In the genomic region with DNA sequence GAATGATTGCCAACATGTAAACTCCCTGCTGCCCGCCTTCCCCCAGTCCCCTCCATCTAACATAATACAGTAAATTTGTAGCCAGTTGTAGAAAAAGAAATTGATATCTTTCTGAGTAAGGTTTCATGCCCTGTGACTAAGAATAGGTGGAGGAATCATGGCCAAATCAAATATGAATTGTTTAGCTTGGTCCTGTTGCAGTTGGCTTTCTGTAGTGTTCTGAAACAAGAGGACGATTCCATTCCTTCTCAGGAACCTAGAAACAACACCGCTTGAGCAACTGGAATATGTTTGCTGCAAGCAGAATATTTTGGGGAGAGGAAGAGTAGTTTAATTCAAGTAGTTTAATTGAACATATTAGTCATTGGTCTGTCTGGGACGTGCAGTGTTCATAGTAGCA, we compare ENCODE assay signal across 21 cellular contexts. TPM values are rescaled to one million over a fixed set of nuclear protein-coding genes. Genes with fewer than 3 reads are reported as not detected.
DNase-seq lines count a peak whose midpoint lies in the region; FAIRE-seq and TF ChIP-seq lines count a peak whose summit lies in the region.
"Had no signal": no experiment of that assay in that cellular context is flagged by ENCODE, and none has a peak within 500 bp of the region (broad histone marks: within the 10 kb centered on the region; RNA-seq: fewer than 3 reads in every experiment).

No MANE protein-coding gene starts in this region.

- no peak overlapping the region for H3K27ac Mint-ChIP-seq in mesothelial cell of epicardium

- no peaks in the 10 kb centered on the region for H3K27me3 Mint-ChIP-seq in mesothelial cell of epicardium (ENCODE audit: low read depth)

- H3K9me3 Mint-ChIP-seq in mesothelial cell of epicardium: no peaks in the 10 kb centered on the region

- TF ChIP-seq CTCF in astrocyte of the spinal cord (IDR thresholded peaks at IDR 0.05; ENCODE audit: low read depth, low read length) (no peak), mesothelial cell of epicardium (IDR thresholded peaks at IDR 0.05; ENCODE audit: unreplicated experiment) (no peak)

- FAIRE-seq in urothelium cell line (lab: Jason Lieb, UNC): peak; percentile 30
- FAIRE-seq: GM12892, GM18507 had no signal

- in situ Hi-C loops in astrocyte of the spinal cord (cut with HindIII; ENCODE audit: low sequenced_read_pairs): no loop called here

- H3K36me3 Mint-ChIP-seq in mesothelial cell of epicardium: no peaks in the 10 kb centered on the region

- H3K4me1 Mint-ChIP-seq in mesothelial cell of epicardium: no peaks in the 10 kb centered on the region

- no peak overlapping the region for H3K4me3 Mint-ChIP-seq in mesothelial cell of epicardium

- H3K4me3 ChIP-seq in astrocyte of the spinal cord (ENCODE audit: low read depth, low read length): no peak overlapping the region

- DNase-seq in NCI-H2196 (lab: John Stamatoyannopoulos, UW; ENCODE audit: unreplicated experiment) (peak; percentile 39), NCI-H2196 treated with DMSO at 0.1 percent for 48 hours (lab: John Stamatoyannopoulos, UW; ENCODE audit: unreplicated experiment) (no peak), astrocyte of the spinal cord (ENCODE audit: low read depth, low spot score) (peak; percentile 41), fibroblast of the conjunctiva (ENCODE audit: low read depth) (peak; percentile 24), urothelium cell line (ENCODE audit: low spot score) (no peak), mesothelial cell of epicardium (ENCODE audit: low spot score in 2 of 2, unreplicated experiment in 2 of 2) (no peak), SKM-1 treated with dmso at 0.1 percent for 144 hours (lab: John Stamatoyannopoulos, UW; ENCODE audit: unreplicated experiment) (no peak), NCI-H446 (lab: John Stamatoyannopoulos, UW) (no peak)
- DNase-seq: AML-193, DMS79, GOT3, KG1, MV-4-11, NCI-H1417, NCI-H187, NCI-H2107, NCI-H226, NCI-H524 treated with DMSO at 0.1 percent for 48 hours had no signal

RNA-seq across cellular contexts. Expression of a gene that starts 7.0 kb away (rescaled TPM):
- total RNA-seq in mesothelial cell of epicardium: 0.18 to 0.59 TPM (median 0.22 TPM) in 3 replicates
- total RNA-seq: SK-MEL-5 had no signal

RNA-seq across cellular contexts. Expression of a gene that starts 48.1 kb away (rescaled TPM):
- 0.20 to 0.83 TPM (median 0.22 TPM) in 3 replicates for total RNA-seq in mesothelial cell of epicardium
- total RNA-seq: SK-MEL-5 had no signal

RNA-seq across cellular contexts. Expression of a gene that starts 48.8 kb away (rescaled TPM):
- 28.1 to 32.0 TPM (median 29.1 TPM) in 3 replicates for total RNA-seq in mesothelial cell of epicardium

Comparison
In these comparisons a context has a peak if more than half of its experiments do, and no peak if none do; other contexts are left out.
1. DNase-seq: peak in NCI-H2196 (single experiment), astrocyte of the spinal cord (single experiment) and fibroblast of the conjunctiva (single experiment); none in NCI-H2196 treated with DMSO at 0.1 percent for 48 hours (single experiment), urothelium cell line (single experiment), mesothelial cell of epicardium (0 of 2), SKM-1 treated with dmso at 0.1 percent for 144 hours (single experiment) and NCI-H446 (0 of 2).